ENCODE assay signal across 27 cellular contexts in the genomic region with DNA sequence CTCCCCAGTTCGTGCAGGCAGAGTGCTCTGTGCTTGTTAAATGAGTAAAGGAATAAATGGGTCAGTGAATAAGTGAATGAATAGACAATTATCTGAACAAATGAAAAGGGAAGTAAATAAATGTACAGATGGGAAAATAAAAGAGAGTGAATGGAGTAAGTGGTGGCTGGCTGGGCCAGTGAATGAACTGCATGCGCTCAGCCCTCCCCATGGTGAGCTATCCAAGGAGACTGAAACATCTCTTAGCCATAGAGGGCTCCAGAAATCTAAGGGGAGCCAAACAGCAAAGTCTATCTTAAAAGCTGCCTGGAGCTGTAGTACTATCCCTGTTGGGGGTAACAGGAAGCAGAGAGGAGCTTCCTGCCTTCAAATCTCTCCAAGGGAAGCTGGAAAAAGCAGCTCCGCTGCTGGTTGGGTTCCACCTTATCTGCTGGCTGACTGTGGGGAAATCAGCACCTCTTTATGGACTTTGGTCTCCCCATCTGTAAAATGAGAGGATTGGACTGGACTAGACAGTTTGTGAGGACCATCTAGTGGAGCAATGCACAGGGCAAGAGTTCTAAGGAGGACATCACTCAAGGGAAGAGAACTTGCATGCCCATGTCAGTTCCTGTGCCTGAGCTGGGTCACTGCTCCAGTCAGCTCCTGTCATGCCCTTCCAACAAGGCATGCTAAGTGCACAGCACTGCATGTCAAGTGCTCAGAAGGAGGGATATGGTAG.
DNase-seq lines count a peak whose midpoint lies in the region; ATAC-seq, FAIRE-seq and TF ChIP-seq lines count a peak whose summit lies in the region.
"Had no signal": no experiment of that assay in that cellular context is flagged by ENCODE, and none has a peak within 500 bp of the region (broad histone marks: within the 10 kb centered on the region; RNA-seq: fewer than 3 reads in every experiment).

No MANE protein-coding gene starts in this region.

- BruUV-seq in K562 (replicated peaks; lab: Mats Ljungman, UMichigan), result no TSS peak
- TSS peak; percentile 87 for BruUV-seq in HepG2 (replicated peaks; lab: Mats Ljungman, UMichigan)

- TF ChIP-seq RAD21 in K562 (CRISPR knock-in tag; conservative IDR thresholded peaks at IDR 0.05 in 1 of 2, IDR thresholded peaks at IDR 0.05 in 1 of 2), result no peak
- peak; percentile 29; the same call in 1 of the 2 replicates for TF ChIP-seq RAD21 in HepG2 (CRISPR knock-in tag; IDR thresholded peaks at IDR 0.05)

- no peak overlapping the region for H3K27ac Mint-ChIP-seq in activated CD8-positive, alpha-beta T cell treated with anti-CD3 and anti-CD28 coated beads for 36 hours
- H3K27ac Mint-ChIP-seq: CD4-positive, CD25-positive, alpha-beta regulatory T cell; CD8-positive, alpha-beta memory T cell; GM23338; HFFc6; IgD-negative memory B cell had no signal

- H3K4me3 Mint-ChIP-seq in activated CD8-positive, alpha-beta T cell treated with anti-CD3 and anti-CD28 coated beads for 36 hours, result no peak overlapping the region
- H3K4me3 Mint-ChIP-seq: CD4-positive, CD25-positive, alpha-beta regulatory T cell; CD8-positive, alpha-beta memory T cell; GM23338; HFFc6; IgD-negative memory B cell had no signal

- intact Hi-C loops in K562 (cut with micrococcal nuclease) (no loop called here), HepG2 (cut with micrococcal nuclease; ENCODE audit: unreplicated experiment) (loop anchor here (2.0 to 5.0 kb wide), 2 partner anchors 78 to 182 kb away; no protein-coding TSS in a partner anchor)
- intact Hi-C loops in activated CD8-positive, alpha-beta T cell treated with anti-CD3 and anti-CD28 coated beads for 36 hours (cut with micrococcal nuclease), result no loop called here

- ATAC-seq in RWPE2 (ENCODE audit: low read depth) (peak; percentile 20; the same call in 1 of the 3 replicates), K562 (no peak), HepG2 (peak; percentile 73), GM18861 (IDR thresholded peaks at IDR 0.05; ENCODE audit: unreplicated experiment) (no peak)
- no peak for ATAC-seq in activated CD8-positive, alpha-beta T cell treated with anti-CD3 and anti-CD28 coated beads for 36 hours
- ATAC-seq: GM23338 had no signal

- no peak for DNase-seq in RWPE2 (ENCODE audit: low spot score)
- DNase-seq in K562 (ENCODE audit: extremely low read depth in 1 of 4, low spot score in 3 of 4), result no peak
- peak; percentile 85 for DNase-seq in HepG2 (ENCODE audit: low spot score)
- peak; percentile 66 for DNase-seq in small intestine
- DNase-seq in NCI-H82 treated with DMSO at 0.1 percent for 48 hours (lab: John Stamatoyannopoulos, UW; ENCODE audit: unreplicated experiment), result no peak
- DNase-seq in stimulated activated CD4-positive, alpha-beta T cell treated with anti-CD3 and anti-CD28 coated beads, Interleukin-1b, Interleukin-23, amount 100 ng/mL, for 48 hours, result no peak
- no peak for DNase-seq in activated CD8-positive, alpha-beta T cell treated with anti-CD3 and anti-CD28 coated beads for 36 hours
- DNase-seq: ACHN; C1 segment of cervical spinal cord; CD4-positive, CD25-positive, alpha-beta regulatory T cell; CD8-positive, alpha-beta memory T cell; COR-L47; DND-41; EL; HCEC 1CT; HFFc6; KG1 had no signal

- H3K9me3 Mint-ChIP-seq in activated CD8-positive, alpha-beta T cell treated with anti-CD3 and anti-CD28 coated beads for 36 hours, result no peaks in the 10 kb centered on the region
- H3K9me3 Mint-ChIP-seq: CD8-positive, alpha-beta memory T cell; GM23338; IgD-negative memory B cell had no signal

- H4K20me1 ChIP-seq in K562 (replicated peaks; ENCODE audit: control insufficient read depth, insufficient read depth, low read length) (no peaks in the 10 kb centered on the region), HepG2 (ENCODE audit: insufficient read depth, low read length) (no peaks in the 10 kb centered on the region)

- H3K4me3 ChIP-seq in RWPE2 (ENCODE audit: severe bottlenecking), result no peak overlapping the region
- no peak overlapping the region for H3K4me3 ChIP-seq in K562
- H3K4me3 ChIP-seq in HepG2 (replicated peaks in 1 of 3; ENCODE audit: insufficient read depth in 1 of 3, low read depth in 2 of 3, low read length in 3 of 3), result peak overlapping the region; percentile 15 to 65 (median 31); a peak in 5 of 6 replicates
- no peak overlapping the region for H3K4me3 ChIP-seq in small intestine (ENCODE audit: low read depth in 1 of 2, low read length in 2 of 2)
- H3K4me3 ChIP-seq: GM23338 had no signal

- H3K9ac ChIP-seq in K562 (ENCODE audit: insufficient read depth in 1 of 2, low read depth in 2 of 2, low read length in 2 of 2) (no peak overlapping the region), HepG2 (ENCODE audit: insufficient read depth, low read depth, low read length) (peak overlapping the region; percentile 65)

- H3K9me1 ChIP-seq in K562 (ENCODE audit: control insufficient read depth, insufficient read depth, low read length), result no peaks in the 10 kb centered on the region

- in situ Hi-C loops in K562 (cut with MboI) (no loop called here), HepG2 (cut with HindIII; ENCODE audit: extremely low pct_ligation_motif_present, low pct_unique_long_range_greater_than_20kb) (no loop called here)

- H3K36me3 Mint-ChIP-seq in activated CD8-positive, alpha-beta T cell treated with anti-CD3 and anti-CD28 coated beads for 36 hours (ENCODE audit: low read depth), result no peaks in the 10 kb centered on the region
- H3K36me3 Mint-ChIP-seq: CD4-positive, CD25-positive, alpha-beta regulatory T cell; CD8-positive, alpha-beta memory T cell; IgD-negative memory B cell had no signal

- H3K4me2 ChIP-seq in K562 (ENCODE audit: insufficient read depth, low read length) (no peak overlapping the region), HepG2 (ENCODE audit: low read depth, low read length) (peak overlapping the region; percentile 88)
- H3K4me2 ChIP-seq: GM23338 had no signal

- TF ChIP-seq CTCF in RWPE2 (IDR thresholded peaks at IDR 0.05; ENCODE audit: poor library complexity, severe bottlenecking), result no peak
- no peak for TF ChIP-seq CTCF in K562 (IDR thresholded peaks at IDR 0.05 in 2 of 3, conservative IDR thresholded peaks at IDR 0.05 in 1 of 3; ENCODE audit: insufficient read depth in 2 of 3, low read depth in 1 of 3, low read length in 3 of 3)
- peak; percentile 79 for TF ChIP-seq CTCF in HepG2 (CRISPR knock-in tag; IDR thresholded peaks at IDR 0.05)
- TF ChIP-seq CTCF in activated CD8-positive, alpha-beta T cell treated with anti-CD3 and anti-CD28 coated beads for 36 hours (IDR thresholded peaks at IDR 0.05), result no peak

- H3K27ac ChIP-seq in RWPE2 (ENCODE audit: poor library complexity, severe bottlenecking), result no peak overlapping the region
- no peak overlapping the region for H3K27ac ChIP-seq in K562 (ENCODE audit: extremely low read depth, low read depth, low read length)
- H3K27ac ChIP-seq in HepG2 (ENCODE audit: extremely low read length, insufficient read depth, low read length), result peak overlapping the region; percentile 85
- peak overlapping the region in 1 of 2 donors; percentile 6 for H3K27ac ChIP-seq in small intestine (ENCODE audit: low read depth in 1 of 2, low read length in 1 of 2)
- H3K27ac ChIP-seq: HL-60 had no signal

- H3K36me3 ChIP-seq in RWPE2 (ENCODE audit: low read depth), result no peaks in the 10 kb centered on the region
- no peaks in the 10 kb centered on the region for H3K36me3 ChIP-seq in K562 (ENCODE audit: control insufficient read depth, insufficient read depth, low read length)
- H3K36me3 ChIP-seq in HepG2 (replicated peaks in 1 of 2; ENCODE audit: control insufficient read depth in 1 of 2, insufficient read depth in 2 of 2, low read length in 2 of 2), result no peaks in the 10 kb centered on the region
- H3K36me3 ChIP-seq in small intestine (ENCODE audit: control insufficient read depth in 2 of 2, insufficient read depth in 2 of 2, low read length in 2 of 2), result no peaks in the 10 kb centered on the region
- H3K36me3 ChIP-seq: BE2C had no signal

- H3K27me3 ChIP-seq in RWPE2 (ENCODE audit: insufficient read depth, poor library complexity, severe bottlenecking) (no peaks in the 10 kb centered on the region), K562 (ENCODE audit: control insufficient read depth in 2 of 2, insufficient read depth in 2 of 2, low read length in 2 of 2) (peaks cover 0 to 9% of the 10 kb centered on the region in 2 experiments; a peak in 1 of 5 replicates), HepG2 (ENCODE audit: control insufficient read depth in 1 of 2, insufficient read depth in 2 of 2, low read length in 2 of 2) (no peaks in the 10 kb centered on the region), small intestine (ENCODE audit: control insufficient read depth in 2 of 2, insufficient read depth in 2 of 2, low read length in 2 of 2) (no peaks in the 10 kb centered on the region)
- H3K27me3 ChIP-seq: BE2C had no signal

- H3K79me2 ChIP-seq in K562 (ENCODE audit: control insufficient read depth, insufficient read depth, low read length) (no peaks in the 10 kb centered on the region), HepG2 (ENCODE audit: insufficient read depth, low read length) (no peaks in the 10 kb centered on the region)

- H3K4me1 ChIP-seq in RWPE2 (ENCODE audit: insufficient read depth, poor library complexity, severe bottlenecking), result no peaks in the 10 kb centered on the region
- H3K4me1 ChIP-seq in K562 (replicated peaks in 1 of 2; ENCODE audit: control insufficient read depth in 2 of 2, insufficient read depth in 2 of 2, low read length in 2 of 2), result peaks cover 0 to 3% of the 10 kb centered on the region in 2 experiments; a peak in 2 of 5 replicates
- H3K4me1 ChIP-seq in HepG2 (ENCODE audit: insufficient read depth, low read length), result peaks cover 100% of the 10 kb centered on the region
- peaks cover 0 to 5% of the 10 kb centered on the region in 2 donors for H3K4me1 ChIP-seq in small intestine (ENCODE audit: control insufficient read depth in 2 of 2, insufficient read depth in 1 of 2, low read depth in 1 of 2, low read length in 1 of 2)

- POLR2A ChIA-PET in K562 (lab: Yijun Ruan, JAX), result interaction anchor here (0.6 to 1.1 kb wide), 2 partner anchors 9 to 106 kb away, joined by 3 read pairs; no protein-coding TSS in a partner anchor
- POLR2A ChIA-PET in HepG2 (lab: Yijun Ruan, JAX), result interaction anchor here (0.9 to 4.0 kb wide), 22 partner anchors 11 to 482 kb away, joined by 3 to 44 read pairs (median 6); a partner anchor contains a TSS
- POLR2A ChIA-PET in activated CD8-positive, alpha-beta T cell treated with anti-CD3 and anti-CD28 coated beads for 36 hours (lab: Charles Lee), result no interaction called here

- H3K4me1 Mint-ChIP-seq in activated CD8-positive, alpha-beta T cell treated with anti-CD3 and anti-CD28 coated beads for 36 hours (ENCODE audit: low read depth), result no peaks in the 10 kb centered on the region
- H3K4me1 Mint-ChIP-seq: CD4-positive, CD25-positive, alpha-beta regulatory T cell; CD8-positive, alpha-beta memory T cell had no signal

- no peaks in the 10 kb centered on the region for H3K9me3 ChIP-seq in RWPE2 (ENCODE audit: severe bottlenecking)
- H3K9me3 ChIP-seq in K562 (replicated peaks; ENCODE audit: control insufficient read depth, insufficient read depth, low read depth, low read length), result no peaks in the 10 kb centered on the region
- no peaks in the 10 kb centered on the region for H3K9me3 ChIP-seq in HepG2 (ENCODE audit: low read length)
- H3K9me3 ChIP-seq in small intestine (ENCODE audit: control insufficient read depth, low read depth), result no peaks in the 10 kb centered on the region
- H3K9me3 ChIP-seq: BE2C had no signal

- TF ChIP-seq POLR2A in K562 (conservative IDR thresholded peaks at IDR 0.05) (no peak), HepG2 (IDR thresholded peaks at IDR 0.05; ENCODE audit: insufficient read depth in 1 of 2, low read depth in 2 of 2, low read length in 2 of 2) (no peak)

- TF ChIP-seq EP300 in K562 (IDR thresholded peaks at IDR 0.05; ENCODE audit: low read length) (no peak), HepG2 (IDR thresholded peaks at IDR 0.05; ENCODE audit: low read depth in 2 of 2, low read length in 2 of 2) (peak in 1 of 2 experiments; percentile 67; a peak in 2 of 4 replicates), HepG2 (CRISPR knock-in tag; IDR thresholded peaks at IDR 0.05; ENCODE audit: borderline replicate concordance) (no peak)

- 2% methylated on average over 3 of the region's 3 CpGs for WGBS in K562 (ENCODE audit: insufficient coverage, low coverage, missing lambda C conversion rate)
- WGBS in HepG2 (ENCODE audit: low lambda C conversion rate), result 29% methylated on average over 3 of the region's 3 CpGs
- 60 to 72% (median 62%) methylated on average over 3 of the region's 3 CpGs for whole genome bisulfite sequencing in small intestine, 3 donors

- H2AFZ ChIP-seq in K562 (ENCODE audit: low read depth, low read length) (no peak overlapping the region), HepG2 (ENCODE audit: low read length) (no peak overlapping the region)
- H2AFZ ChIP-seq: GM23338 had no signal

- CTCF ChIA-PET in K562 (lab: Yijun Ruan, JAX; ENCODE audit: low intra/inter-chr PET ratio), result no interaction called here
- CTCF ChIA-PET in HepG2 (lab: Yijun Ruan, JAX; ENCODE audit: low intra/inter-chr PET ratio, low total read pairs), result no interaction called here
- CTCF ChIA-PET in activated CD8-positive, alpha-beta T cell treated with anti-CD3 and anti-CD28 coated beads for 36 hours (lab: Charles Lee), result no interaction called here

- FAIRE-seq in K562 (lab: Jason Lieb, UNC), result no peak
- FAIRE-seq in HepG2 (lab: Jason Lieb, UNC), result peak; percentile 96
- FAIRE-seq in small intestine (lab: Jason Lieb, UNC), result no peak
- FAIRE-seq: A204.1, D721Med, G401.6, GM12891, H54 had no signal

- H3K27me3 Mint-ChIP-seq in activated CD8-positive, alpha-beta T cell treated with anti-CD3 and anti-CD28 coated beads for 36 hours, result peaks cover 8% of the 10 kb centered on the region

Comparison
In these comparisons a context has a peak if more than half of its experiments do, and no peak if none do; other contexts are left out.
1. ATAC-seq: peak in RWPE2 (single experiment) and HepG2 (single experiment); none in K562 (single experiment), GM18861 (single experiment) and activated CD8-positive, alpha-beta T cell treated with anti-CD3 and anti-CD28 coated beads for 36 hours (single experiment).
2. DNase-seq: peak in HepG2 (single experiment) and small intestine (single experiment); none in RWPE2 (single experiment), K562 (0 of 4), NCI-H82 treated with DMSO at 0.1 percent for 48 hours (single experiment), stimulated activated CD4-positive, alpha-beta T cell treated with anti-CD3 and anti-CD28 coated beads, Interleukin-1b, Interleukin-23, amount 100 ng/mL, for 48 hours (single experiment) and activated CD8-positive, alpha-beta T cell treated with anti-CD3 and anti-CD28 coated beads for 36 hours (single experiment).
3. H3K4me3 ChIP-seq: peak in HepG2 (3 of 3); none in RWPE2 (single experiment), K562 (single experiment) and small intestine (0 of 2).